ENCODE assay signal across 9 cellular contexts in genomic region chr12:53492188-53492587, GRCh38. TPM values are rescaled to one million over a fixed set of nuclear protein-coding genes. Genes with fewer than 3 reads are reported as not detected.
DNase-seq lines count a peak whose midpoint lies in the region; ATAC-seq, FAIRE-seq and TF ChIP-seq lines count a peak whose summit lies in the region.
"Had no signal": no experiment of that assay in that cellular context is flagged by ENCODE, and none has a peak within 500 bp of the region (broad histone marks: within the 10 kb centered on the region; RNA-seq: fewer than 3 reads in every experiment).

No MANE protein-coding gene starts in this region.

- peak in 1 of 2 donors; percentile 27 for DNase-seq in cardiac muscle cell (ENCODE audit: low read depth in 1 of 2, low spot score in 1 of 2)
- no peak for DNase-seq in cardiac septum (ENCODE audit: low spot score)
- no peak for DNase-seq in GM12878 (ENCODE audit: low read depth, low spot score)
- DNase-seq in mesenchymal stem cell: no peak
- peak; percentile 61 for DNase-seq in upper lobe of right lung
- DNase-seq in SIG-M5 treated with dmso at 0.1 percent for 504 hours (lab: John Stamatoyannopoulos, UW; ENCODE audit: unreplicated experiment): no peak

- FAIRE-seq in GM12878 (lab: Jason Lieb, UNC): no peak
- FAIRE-seq: islet of Langerhans had no signal

- RAD21 ChIA-PET in GM12878 (lab: Charles Lee; ENCODE audit: unreplicated experiment): interaction anchor here (1.3 to 1.6 kb wide), 2 partner anchors 9 to 110 kb away, joined by 3 to 5 read pairs; partner anchors contain the start of gene TARBP2

- TF ChIP-seq POLR2A in GM12878 (IDR thresholded peaks at IDR 0.05; ENCODE audit: low read depth, low read length): no peak

- CTCF ChIA-PET in GM12878 (lab: Yijun Ruan, JAX): interaction anchor here (0.5 to 4.8 kb wide), 3 partner anchors 16 to 43 kb away, joined by 3 to 20 read pairs (median 19); partner anchors contain the start of gene NPFF

- intact Hi-C loops in cardiac septum (cut with DNase I): no loop called here
- intact Hi-C loops in GM12878 (cut with micrococcal nuclease; ENCODE audit: unreplicated experiment): no loop called here
- intact Hi-C loops in upper lobe of right lung (cut with DNase I): no loop called here

- peak overlapping the region; percentile 70 to 74 for H2BK12ac ChIP-seq in mesenchymal stem cell (ENCODE audit: low read length in 2 of 2)

- H2BK5ac ChIP-seq in mesenchymal stem cell (ENCODE audit: low read depth, low read length, poor library complexity, severe bottlenecking): peak overlapping the region; percentile 40

- in situ Hi-C loops in GM12878 (cut with MboI): no loop called here

- WGBS in GM12878 (ENCODE audit: insufficient coverage, insufficient replicate concordance, low lambda C conversion rate, missing lambda C conversion rate): 94% methylated on average over 20 of the region's 20 CpGs
- WGBS in mesenchymal stem cell: 40% methylated on average over 20 of the region's 20 CpGs

- H3K79me1 ChIP-seq in mesenchymal stem cell (replicated peaks; ENCODE audit: low read length, poor library complexity, severe bottlenecking): peaks cover 28% of the 10 kb centered on the region

- H4K8ac ChIP-seq in mesenchymal stem cell (ENCODE audit: low read length): no peak overlapping the region

- H3K4ac ChIP-seq in mesenchymal stem cell (ENCODE audit: low read depth in 1 of 2, low read length in 2 of 2): peak overlapping the region in 1 of 2 experiments; percentile 96

- no peak for TF ChIP-seq RAD21 in GM12878 (IDR thresholded peaks at IDR 0.05; ENCODE audit: insufficient read depth, low read depth, low read length)

- H3K4me1 ChIP-seq in cardiac muscle cell (ENCODE audit: low read depth) (peaks cover 31% of the 10 kb centered on the region), GM12878 (ENCODE audit: control insufficient read depth, insufficient read depth, low read length) (peaks cover 10% of the 10 kb centered on the region), mesenchymal stem cell (ENCODE audit: control insufficient read depth, insufficient read depth, low read depth, low read length) (peaks cover 30% of the 10 kb centered on the region), upper lobe of right lung (peaks cover 37% of the 10 kb centered on the region)

- H3K9ac ChIP-seq in GM12878 (ENCODE audit: control insufficient read depth, insufficient read depth, low read length) (no peak overlapping the region), mesenchymal stem cell (ENCODE audit: low read length) (peak overlapping the region; percentile 85)

- no peak overlapping the region for H3K23ac ChIP-seq in mesenchymal stem cell (ENCODE audit: low read length in 2 of 2)

- TF ChIP-seq CTCF in cardiac muscle cell (IDR thresholded peaks at IDR 0.05; ENCODE audit: low read depth, low read length): no peak
- TF ChIP-seq CTCF in GM12878 (IDR thresholded peaks at IDR 0.05 in 2 of 3, conservative IDR thresholded peaks at IDR 0.05 in 1 of 3; ENCODE audit: control insufficient read depth in 2 of 3, extremely low read depth in 1 of 3, insufficient read depth in 1 of 3, low read depth in 3 of 3, low read length in 3 of 3): no peak
- no peak for TF ChIP-seq CTCF in upper lobe of right lung (IDR thresholded peaks at IDR 0.05)

- ATAC-seq in GM12878: no peak
- ATAC-seq in upper lobe of right lung: no peak
- no peak for ATAC-seq in GM21367 (IDR thresholded peaks at IDR 0.05; ENCODE audit: unreplicated experiment)
- ATAC-seq in HG02938 (IDR thresholded peaks at IDR 0.05; ENCODE audit: unreplicated experiment): no peak

- H4K91ac ChIP-seq in mesenchymal stem cell (ENCODE audit: low read length): peak overlapping the region; percentile 74

- no TSS peak for BruUV-seq in GM12878 (replicated peaks; lab: Mats Ljungman, UMichigan)

- H2AFZ ChIP-seq in GM12878 (ENCODE audit: control insufficient read depth, low read depth, low read length) (no peak overlapping the region), mesenchymal stem cell (ENCODE audit: low read depth, low read length) (peak overlapping the region; percentile 10)

- peak overlapping the region; percentile 93 for H2AK5ac ChIP-seq in mesenchymal stem cell (ENCODE audit: low read length, severe bottlenecking)

- no peak overlapping the region for H3K14ac ChIP-seq in mesenchymal stem cell (ENCODE audit: low read length in 2 of 2)

- SMC1A ChIA-PET in GM12878 (lab: Charles Lee; ENCODE audit: uncharacterized antibody, unreplicated experiment): interaction anchor here (1.8 kb wide), 1 partner anchor 16 kb away, joined by 7 read pairs; no protein-coding TSS in a partner anchor

- peak overlapping the region; percentile 14 to 89 for H3K18ac ChIP-seq in mesenchymal stem cell (ENCODE audit: low read depth in 1 of 2, low read length in 2 of 2)

- no peaks in the 10 kb centered on the region for H4K20me1 ChIP-seq in GM12878 (ENCODE audit: control insufficient read depth, insufficient read depth)

- H3K4me2 ChIP-seq in GM12878 (ENCODE audit: control insufficient read depth, insufficient read depth) (peak overlapping the region; percentile 96), mesenchymal stem cell (ENCODE audit: low read length, poor library complexity, severe bottlenecking) (peak overlapping the region; percentile 54)

- TF ChIP-seq EP300 in GM12878 (IDR thresholded peaks at IDR 0.05; ENCODE audit: borderline replicate concordance in 1 of 2, control insufficient read depth in 1 of 2, low read depth in 2 of 2, low read length in 2 of 2): no peak

- H3K36me3 ChIP-seq in cardiac muscle cell: no peaks in the 10 kb centered on the region
- H3K36me3 ChIP-seq in GM12878 (ENCODE audit: control insufficient read depth in 2 of 2, insufficient read depth in 2 of 2, low read length in 1 of 2): no peaks in the 10 kb centered on the region; a peak in 1 of 4 replicates
- peaks cover 8 to 26% of the 10 kb centered on the region in 2 experiments for H3K36me3 ChIP-seq in mesenchymal stem cell (ENCODE audit: control insufficient read depth in 1 of 2, insufficient read depth in 2 of 2, low read depth in 1 of 2, low read length in 2 of 2)
- peaks cover 10% of the 10 kb centered on the region for H3K36me3 ChIP-seq in upper lobe of right lung

- no peak overlapping the region for H2BK120ac ChIP-seq in mesenchymal stem cell (ENCODE audit: low read depth, low read length)

- H3K4me3 ChIP-seq in cardiac muscle cell (peak overlapping the region; percentile 35), GM12878 (no peak overlapping the region), mesenchymal stem cell (ENCODE audit: insufficient read depth in 1 of 2, low read depth in 1 of 2, low read length in 2 of 2) (peak overlapping the region; percentile 15 to 72), upper lobe of right lung (peak overlapping the region; percentile 62)

- no peaks in the 10 kb centered on the region for H3K9me3 ChIP-seq in cardiac muscle cell (ENCODE audit: low read depth)
- H3K9me3 ChIP-seq in GM12878 (replicated peaks; ENCODE audit: control insufficient read depth, insufficient read depth, low read length): no peaks in the 10 kb centered on the region
- no peaks in the 10 kb centered on the region for H3K9me3 ChIP-seq in mesenchymal stem cell (ENCODE audit: control insufficient read depth, low read length)
- H3K9me3 ChIP-seq in upper lobe of right lung: no peaks in the 10 kb centered on the region

- no peaks in the 10 kb centered on the region for H3K79me2 ChIP-seq in GM12878 (ENCODE audit: control insufficient read depth, insufficient read depth, low read length)

- H3K27ac ChIP-seq in cardiac muscle cell: peak overlapping the region; percentile 92
- H3K27ac ChIP-seq in GM12878 (ENCODE audit: control insufficient read depth, insufficient read depth): no peak overlapping the region
- peak overlapping the region; percentile 60 for H3K27ac ChIP-seq in mesenchymal stem cell (ENCODE audit: low read length, poor library complexity, severe bottlenecking)
- peak overlapping the region; percentile 81 for H3K27ac ChIP-seq in upper lobe of right lung

- H3K27me3 ChIP-seq in cardiac muscle cell (no peaks in the 10 kb centered on the region), GM12878 (replicated peaks in 1 of 2; ENCODE audit: control insufficient read depth in 2 of 2, insufficient read depth in 2 of 2, low read length in 1 of 2) (no peaks in the 10 kb centered on the region), mesenchymal stem cell (ENCODE audit: control insufficient read depth in 1 of 2, insufficient read depth in 1 of 2, low read length in 2 of 2) (no peaks in the 10 kb centered on the region), upper lobe of right lung (no peaks in the 10 kb centered on the region)

- POLR2A ChIA-PET in GM12878 (lab: Charles Lee): interaction anchor here (0.7 to 2.9 kb wide), 3 partner anchors 9 to 167 kb away, joined by 3 to 12 read pairs (median 5); partner anchors contain the start of gene TARBP2

- H2BK15ac ChIP-seq in mesenchymal stem cell (ENCODE audit: low read depth, poor library complexity, severe bottlenecking): no peak overlapping the region

RNA-seq across cellular contexts. Expression of gene MAP3K12, which starts 7.1 kb away (rescaled TPM):
- 18.5 and 26.1 TPM in 2 replicates for total RNA-seq in cardiac muscle cell
- 15.1 and 17.6 TPM in 2 replicates for polyA plus RNA-seq in cardiac muscle cell
- 7.0 TPM for total RNA-seq in cardiac septum
- total RNA-seq in GM12878 (2013; cell fraction: nucleolus; rRNA removed): 22.1 and 24.5 TPM in 2 replicates
- 8.5 and 10.1 TPM in 2 replicates for total RNA-seq in GM12878 (2014; rRNA removed)
- total RNA-seq in GM12878 (2014; rRNA removed; fragmentation: Illumina TruSeq; extraction: Trizol): 4.8 and 5.2 TPM in 2 replicates
- total RNA-seq in GM12878 (2021): 9.4 and 10.4 TPM in 2 replicates
- 9.5 TPM for polyA plus RNA-seq in GM12878 (2011; ENCODE audit: low read depth)
- polyA plus RNA-seq in GM12878 (2011; rRNA removed): 8.7 and 14.9 TPM in 2 replicates
- 14.6 and 17.1 TPM in 2 replicates for polyA plus RNA-seq in GM12878 (2011; cell fraction: cytosol; rRNA removed)
- 154 and 166 TPM in 2 replicates for polyA plus RNA-seq in GM12878 (2011; cell fraction: nucleus; rRNA removed)
- 10.0 TPM in 2 replicates for polyA plus RNA-seq in GM12878 (2012)
- 6.1 and 9.4 TPM in 2 replicates for polyA plus RNA-seq in GM12878 (2014; fragmentation: Illumina TruSeq; extraction: Trizol)
- 1 to 10 TPM in 1 of 2 experiments, under 1 TPM in 1; 0.45 to 1.2 TPM for polyA plus RNA-seq in GM12878 (2014; fragmentation: Nextera tagmentation; extraction: Ambion mirVana)
- 13.6 and 14.1 TPM in 2 replicates for polyA plus RNA-seq in GM12878 (2014; rRNA removed)
- 1 to 10 TPM; 4.2 to 4.6 TPM for polyA plus RNA-seq in GM12878 (2016; fragmentation: Nextera tagmentation; extraction: Ambion mirVana)
- 10.8 and 12.7 TPM in 2 replicates for polyA minus RNA-seq in GM12878 (2011; rRNA and poly(A)+ RNA removed)
- 4.1 and 4.7 TPM in 2 replicates for polyA minus RNA-seq in GM12878 (2011; cell fraction: cytosol; rRNA and poly(A)+ RNA removed)
- polyA minus RNA-seq in GM12878 (2011; cell fraction: nucleus; rRNA and poly(A)+ RNA removed): 16.7 and 21.1 TPM in 2 replicates
- polyA plus RNA-seq in mesenchymal stem cell (2013, experiment 1 of 2): 59.4 TPM
- 61.3 TPM for polyA plus RNA-seq in mesenchymal stem cell (2013, experiment 2 of 2)
- 22.3 TPM for total RNA-seq in upper lobe of right lung

RNA-seq across cellular contexts. Expression of gene TARBP2, which starts 8.9 kb away (rescaled TPM):
- total RNA-seq in cardiac muscle cell: 58.3 and 68.1 TPM in 2 replicates
- polyA plus RNA-seq in cardiac muscle cell: 69.2 and 79.8 TPM in 2 replicates
- 11.6 TPM for total RNA-seq in cardiac septum
- total RNA-seq in GM12878 (2013; cell fraction: nucleolus; rRNA removed): 36.0 and 51.7 TPM in 2 replicates
- total RNA-seq in GM12878 (2014; rRNA removed): 46.1 and 47.1 TPM in 2 replicates
- total RNA-seq in GM12878 (2014; rRNA removed; fragmentation: Illumina TruSeq; extraction: Trizol): 21.4 and 26.1 TPM in 2 replicates
- 42.4 and 43.2 TPM in 2 replicates for total RNA-seq in GM12878 (2021)
- 11.6 TPM for polyA plus RNA-seq in GM12878 (2011; ENCODE audit: low read depth)
- polyA plus RNA-seq in GM12878 (2011; rRNA removed): 18.3 and 30.4 TPM in 2 replicates
- polyA plus RNA-seq in GM12878 (2011; cell fraction: cytosol; rRNA removed): 48.7 and 74.4 TPM in 2 replicates
- polyA plus RNA-seq in GM12878 (2011; cell fraction: nucleus; rRNA removed): 192 and 199 TPM in 2 replicates
- polyA plus RNA-seq in GM12878 (2012): 25.1 and 25.9 TPM in 2 replicates
- 13.6 and 22.1 TPM in 2 replicates for polyA plus RNA-seq in GM12878 (2014; fragmentation: Illumina TruSeq; extraction: Trizol)
- polyA plus RNA-seq in GM12878 (2014; fragmentation: Nextera tagmentation; extraction: Ambion mirVana): 1 to 10 TPM; 5.5 to 9.4 TPM
- 44.2 and 54.0 TPM in 2 replicates for polyA plus RNA-seq in GM12878 (2014; rRNA removed)
- polyA plus RNA-seq in GM12878 (2016; fragmentation: Nextera tagmentation; extraction: Ambion mirVana): 10 to 100 TPM; 58.7 to 60.1 TPM
- polyA minus RNA-seq in GM12878 (2011; rRNA and poly(A)+ RNA removed): 17.8 and 36.9 TPM in 2 replicates
- polyA minus RNA-seq in GM12878 (2011; cell fraction: cytosol; rRNA and poly(A)+ RNA removed): 8.8 and 11.2 TPM in 2 replicates
- polyA minus RNA-seq in GM12878 (2011; cell fraction: nucleus; rRNA and poly(A)+ RNA removed): 35.8 and 54.1 TPM in 2 replicates
- 22.2 TPM for polyA plus RNA-seq in mesenchymal stem cell (2013, experiment 1 of 2)
- polyA plus RNA-seq in mesenchymal stem cell (2013, experiment 2 of 2): 24.9 TPM
- 33.1 TPM for total RNA-seq in upper lobe of right lung

RNA-seq across cellular contexts. Expression of gene NPFF, which starts 15.1 kb away (rescaled TPM):
- total RNA-seq in cardiac muscle cell (not detected in 2 replicates), cardiac septum (not detected), GM12878 (2014; rRNA removed) (0.23 TPM in 1 of 2 replicates, not detected in the other), GM12878 (2014; rRNA removed; fragmentation: Illumina TruSeq; extraction: Trizol) (not detected in 2 replicates), GM12878 (2021) (not detected in 2 replicates), upper lobe of right lung (not detected)
- polyA plus RNA-seq in cardiac muscle cell (not detected in 2 replicates), GM12878 (2011; rRNA removed) (not detected in 2 replicates), GM12878 (2014; fragmentation: Illumina TruSeq; extraction: Trizol) (not detected in 2 replicates), GM12878 (2014; fragmentation: Nextera tagmentation; extraction: Ambion mirVana) (under 1 TPM; 0.21 to 0.69 TPM), GM12878 (2014; rRNA removed) (0.22 TPM in 1 of 2 replicates, not detected in the other), GM12878 (2016; fragmentation: Nextera tagmentation; extraction: Ambion mirVana) (not detected)
- total RNA-seq in GM12878 (2013; cell fraction: nucleolus; rRNA removed): not detected in 2 replicates
- not detected for polyA plus RNA-seq in GM12878 (2011; ENCODE audit: low read depth)
- 0.15 TPM in 1 of 2 replicates, not detected in the other for polyA plus RNA-seq in GM12878 (2011; cell fraction: cytosol; rRNA removed)
- not detected in 2 replicates for polyA plus RNA-seq in GM12878 (2011; cell fraction: nucleus; rRNA removed)
- polyA plus RNA-seq in GM12878 (2012): not detected in 2 replicates
- not detected in 2 replicates for polyA minus RNA-seq in GM12878 (2011; rRNA and poly(A)+ RNA removed)
- not detected in 2 replicates for polyA minus RNA-seq in GM12878 (2011; cell fraction: cytosol; rRNA and poly(A)+ RNA removed)
- not detected in 2 replicates for polyA minus RNA-seq in GM12878 (2011; cell fraction: nucleus; rRNA and poly(A)+ RNA removed)
- polyA plus RNA-seq in mesenchymal stem cell (2013, experiment 1 of 2): 0.25 TPM
- 0.67 TPM for polyA plus RNA-seq in mesenchymal stem cell (2013, experiment 2 of 2)

RNA-seq across cellular contexts. Expression of gene PCBP2, which starts 40.3 kb away (rescaled TPM):
- total RNA-seq in cardiac muscle cell (213 and 326 TPM in 2 replicates), cardiac septum (520 TPM), GM12878 (2014; rRNA removed) (155 and 164 TPM in 2 replicates), GM12878 (2014; rRNA removed; fragmentation: Illumina TruSeq; extraction: Trizol) (162 and 177 TPM in 2 replicates), GM12878 (2021) (803 and 817 TPM in 2 replicates), upper lobe of right lung (727 TPM)
- polyA plus RNA-seq in cardiac muscle cell (114 and 146 TPM in 2 replicates), GM12878 (2011; rRNA removed) (276 and 336 TPM in 2 replicates), GM12878 (2014; fragmentation: Illumina TruSeq; extraction: Trizol) (629 and 689 TPM in 2 replicates), GM12878 (2014; fragmentation: Nextera tagmentation; extraction: Ambion mirVana) (100 to 1,000 TPM; 318 to 348 TPM), GM12878 (2014; rRNA removed) (337 and 342 TPM in 2 replicates), GM12878 (2016; fragmentation: Nextera tagmentation; extraction: Ambion mirVana) (100 to 1,000 TPM; 109 to 127 TPM)
- total RNA-seq in GM12878 (2013; cell fraction: nucleolus; rRNA removed): 454 and 500 TPM in 2 replicates
- polyA plus RNA-seq in GM12878 (2011; ENCODE audit: low read depth): 722 TPM
- polyA plus RNA-seq in GM12878 (2011; cell fraction: cytosol; rRNA removed): 364 and 463 TPM in 2 replicates
- polyA plus RNA-seq in GM12878 (2011; cell fraction: nucleus; rRNA removed): 570 and 649 TPM in 2 replicates
- polyA plus RNA-seq in GM12878 (2012): 822 and 853 TPM in 2 replicates
- polyA minus RNA-seq in GM12878 (2011; rRNA and poly(A)+ RNA removed): 693 and 777 TPM in 2 replicates
- polyA minus RNA-seq in GM12878 (2011; cell fraction: cytosol; rRNA and poly(A)+ RNA removed): 382 and 437 TPM in 2 replicates
- polyA minus RNA-seq in GM12878 (2011; cell fraction: nucleus; rRNA and poly(A)+ RNA removed): 188 and 293 TPM in 2 replicates
- 467 TPM for polyA plus RNA-seq in mesenchymal stem cell (2013, experiment 1 of 2)
- polyA plus RNA-seq in mesenchymal stem cell (2013, experiment 2 of 2): 455 TPM

RNA-seq across cellular contexts. Expression of gene PRR13, which starts 50.7 kb away (rescaled TPM):
- total RNA-seq in cardiac muscle cell (42.9 and 48.3 TPM in 2 replicates), cardiac septum (61.5 TPM), GM12878 (2014; rRNA removed) (94.2 and 112 TPM in 2 replicates), GM12878 (2014; rRNA removed; fragmentation: Illumina TruSeq; extraction: Trizol) (126 and 133 TPM in 2 replicates), GM12878 (2021) (214 and 224 TPM in 2 replicates), upper lobe of right lung (172 TPM)
- polyA plus RNA-seq in cardiac muscle cell (169 and 190 TPM in 2 replicates), GM12878 (2011; rRNA removed) (111 and 116 TPM in 2 replicates), GM12878 (2014; fragmentation: Illumina TruSeq; extraction: Trizol) (271 and 372 TPM in 2 replicates), GM12878 (2014; fragmentation: Nextera tagmentation; extraction: Ambion mirVana) (100 to 1,000 TPM; 339 to 381 TPM), GM12878 (2014; rRNA removed) (195 TPM in 2 replicates), GM12878 (2016; fragmentation: Nextera tagmentation; extraction: Ambion mirVana) (100 to 1,000 TPM; 451 to 462 TPM)
- 82.6 and 90.1 TPM in 2 replicates for total RNA-seq in GM12878 (2013; cell fraction: nucleolus; rRNA removed)
- polyA plus RNA-seq in GM12878 (2011; ENCODE audit: low read depth): 232 TPM
- 130 and 141 TPM in 2 replicates for polyA plus RNA-seq in GM12878 (2011; cell fraction: cytosol; rRNA removed)
- 50.3 and 51.6 TPM in 2 replicates for polyA plus RNA-seq in GM12878 (2011; cell fraction: nucleus; rRNA removed)
- polyA plus RNA-seq in GM12878 (2012): 263 and 277 TPM in 2 replicates
- polyA minus RNA-seq in GM12878 (2011; rRNA and poly(A)+ RNA removed): 98.5 and 129 TPM in 2 replicates
- 41.8 and 44.8 TPM in 2 replicates for polyA minus RNA-seq in GM12878 (2011; cell fraction: cytosol; rRNA and poly(A)+ RNA removed)
- polyA minus RNA-seq in GM12878 (2011; cell fraction: nucleus; rRNA and poly(A)+ RNA removed): 22.7 and 45.4 TPM in 2 replicates
- polyA plus RNA-seq in mesenchymal stem cell (2013, experiment 1 of 2): 326 TPM
- polyA plus RNA-seq in mesenchymal stem cell (2013, experiment 2 of 2): 326 TPM
